8 cellular contexts compared by ENCODE assay signal in the genomic region with DNA sequence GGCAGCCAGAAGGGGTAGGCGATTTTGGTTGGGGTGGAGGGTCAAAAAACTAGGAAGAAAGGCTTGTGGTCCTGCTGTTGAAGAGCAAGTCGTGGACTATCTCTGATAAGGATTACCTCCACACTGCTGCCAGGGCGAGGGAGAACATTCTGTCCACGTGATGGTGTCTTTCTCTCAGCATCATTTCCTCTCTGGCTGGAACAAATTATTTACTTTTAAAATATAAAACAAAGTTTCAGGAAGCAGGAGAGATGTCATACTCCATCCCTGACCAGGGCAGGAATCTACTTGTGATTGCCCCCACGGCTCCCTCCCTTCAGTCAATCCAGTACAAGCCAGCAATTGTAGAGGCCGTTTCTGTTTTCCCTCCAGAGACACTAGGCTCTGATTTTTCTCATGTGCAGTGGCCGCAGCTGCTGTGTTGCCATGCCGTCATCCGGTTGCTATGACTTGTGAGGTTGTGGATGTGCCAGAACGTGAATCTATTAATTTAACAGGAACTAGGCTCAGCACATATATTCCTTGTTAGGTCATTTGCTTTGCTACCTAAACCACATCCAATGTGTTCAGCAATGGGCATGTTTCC.
DNase-seq lines count a peak whose midpoint lies in the region; ATAC-seq and TF ChIP-seq lines count a peak whose summit lies in the region.

No MANE protein-coding gene starts in this region.

- H3K79me2 ChIP-seq in Karpas-422 (ENCODE audit: low read length): peaks cover 16% of the 10 kb centered on the region

- H3K36me3 ChIP-seq in Karpas-422 (ENCODE audit: insufficient read depth, low read length): no peaks in the 10 kb centered on the region
- H3K36me3 ChIP-seq in WERI-Rb-1: no peaks in the 10 kb centered on the region

- H3K4me3 ChIP-seq in Karpas-422 (ENCODE audit: low read length): no peak overlapping the region
- no peak overlapping the region for H3K4me3 ChIP-seq in lower leg skin (ENCODE audit: low read depth, poor library complexity, severe bottlenecking)
- no peak overlapping the region for H3K4me3 ChIP-seq in WERI-Rb-1 (ENCODE audit: low read depth, low read length)

- no peaks in the 10 kb centered on the region for H3K9me3 ChIP-seq in Karpas-422 (ENCODE audit: low read length)
- H3K9me3 ChIP-seq in WERI-Rb-1 (ENCODE audit: severe bottlenecking): no peaks in the 10 kb centered on the region

- DNase-seq in Karpas-422 (peak; percentile 39), caudate nucleus (lab: John Stamatoyannopoulos, UW) (peak in 56 of 61 donors; percentile 27 to 91 (median 70)), lower leg skin (ENCODE audit: low spot score in 2 of 2) (peak; percentile 69 to 92), WERI-Rb-1 (no peak)
- DNase-seq in activated T-cell treated with anti-CD3 and anti-CD28 coated beads, Interleukin-2, amount 50 U/mL, for 1 hour: no peak

- H3K9ac ChIP-seq in Karpas-422 (ENCODE audit: low read length): no peak overlapping the region

- no peak overlapping the region for H2AFZ ChIP-seq in Karpas-422 (ENCODE audit: low read length)

- H3K4me1 ChIP-seq in Karpas-422 (ENCODE audit: low read length): peaks cover 32% of the 10 kb centered on the region

- H3K27ac ChIP-seq in Karpas-422 (ENCODE audit: low read length) (no peak overlapping the region), caudate nucleus (ENCODE audit: low read depth, low read length) (peak overlapping the region; percentile 95), temporal lobe (ENCODE audit: low read depth, low read length) (peak overlapping the region; percentile 96), WERI-Rb-1 (no peak overlapping the region)

- TF ChIP-seq POLR2A in lower leg skin (IDR thresholded peaks at IDR 0.05): no peak

- TF ChIP-seq CTCF in lower leg skin (IDR thresholded peaks at IDR 0.05) (no peak), WERI-Rb-1 (IDR thresholded peaks at IDR 0.05; ENCODE audit: low read depth, low read length) (no peak)

- H4K20me1 ChIP-seq in Karpas-422 (ENCODE audit: insufficient read depth, low read depth, low read length): no peaks in the 10 kb centered on the region

- 10 to 11% methylated on average over 10 of the region's 10 CpGs for WGBS in lower leg skin, 2 donors

- intact Hi-C loops in lower leg skin (cut with DNase I; ENCODE audit: low total_unique reads): no loop called here

- H3K27me3 ChIP-seq in Karpas-422 (ENCODE audit: low read length): no peaks in the 10 kb centered on the region
- H3K27me3 ChIP-seq in WERI-Rb-1 (ENCODE audit: insufficient read depth, low read depth, severe bottlenecking): no peaks in the 10 kb centered on the region

- no peak overlapping the region for H3K4me2 ChIP-seq in Karpas-422 (ENCODE audit: low read depth, low read length, poor library complexity, severe bottlenecking)

- H3K9me2 ChIP-seq in Karpas-422 (replicated peaks; ENCODE audit: insufficient read depth, low read length): no peaks in the 10 kb centered on the region

- no peak for ATAC-seq in GM21786 (IDR thresholded peaks at IDR 0.05; ENCODE audit: unreplicated experiment)
- ATAC-seq in GM21528 (IDR thresholded peaks at IDR 0.05; ENCODE audit: low FRiP score, unreplicated experiment): no peak

Comparison
In these comparisons a context has a peak if more than half of its experiments do, and no peak if none do; other contexts are left out.
1. DNase-seq: peak in Karpas-422 (single experiment), caudate nucleus (56 of 61) and lower leg skin (2 of 2); none in WERI-Rb-1 (single experiment) and activated T-cell treated with anti-CD3 and anti-CD28 coated beads, Interleukin-2, amount 50 U/mL, for 1 hour (single experiment).
2. H3K27ac ChIP-seq: peak in caudate nucleus (single experiment) and temporal lobe (single experiment); none in Karpas-422 (single experiment) and WERI-Rb-1 (single experiment).